ENCODE assay signal across 1 cellular context in genomic region chr12:69354561-69355187, GRCh38.
A peak's percentile ranks its signal among the peaks of the same experiment; 100 is the strongest.
TF ChIP-seq lines count a peak whose summit lies in the region.

No MANE protein-coding gene starts in this region.

TF ChIP-seq in HepG2, 621 proteins besides CTCF, POLR2A, EP300 and RAD21 (continued from another document and continues in another):
- TF ChIP-seq ARID5B (CRISPR knock-in tag; IDR thresholded peaks at IDR 0.05) (peak; percentile 57; the same call in 1 of the 2 replicates), BRCA1 (CRISPR knock-in tag; IDR thresholded peaks at IDR 0.05) (no peak), HMG20B (CRISPR knock-in tag; conservative IDR thresholded peaks at IDR 0.05) (peak; percentile 50; the same call in 1 of the 2 replicates), HNF1A (IDR thresholded peaks at IDR 0.05; ENCODE audit: low read depth) (no peak; the same call in 1 of the 2 replicates), HNF1A (CRISPR knock-in tag; IDR thresholded peaks at IDR 0.05; ENCODE audit: borderline replicate concordance) (no peak; the same call in 1 of the 2 replicates), SETDB1 (CRISPR knock-in tag; IDR thresholded peaks at IDR 0.05; ENCODE audit: borderline replicate concordance) (no peak), ZNF577 (CRISPR knock-in tag; IDR thresholded peaks at IDR 0.05; ENCODE audit: borderline replicate concordance, low read depth) (no peak), TOE1 (CRISPR knock-in tag; IDR thresholded peaks at IDR 0.05) (0 out of 2 replicates have a peak, but pooled peaks have one; percentile 48), E2F5 (CRISPR knock-in tag; conservative IDR thresholded peaks at IDR 0.05) (no peak), MTERF4 (CRISPR knock-in tag; IDR thresholded peaks at IDR 0.05) (0 out of 2 replicates have a peak, but pooled peaks have one; percentile 72), ARID4A (CRISPR knock-in tag; IDR thresholded peaks at IDR 0.05; ENCODE audit: borderline replicate concordance) (no peak), PRDM10 (CRISPR knock-in tag; IDR thresholded peaks at IDR 0.05; ENCODE audit: low read depth) (no peak; the same call in 1 of the 2 replicates), ZNF263 (CRISPR knock-in tag; IDR thresholded peaks at IDR 0.05) (peak; percentile 57; the same call in 1 of the 2 replicates), TRIM22 (IDR thresholded peaks at IDR 0.05) (no peak), ZNF451 (CRISPR knock-in tag; IDR thresholded peaks at IDR 0.05) (no peak), FIP1L1 (IDR thresholded peaks at IDR 0.05; ENCODE audit: borderline replicate concordance, insufficient read depth, low read depth, low read length) (no peak; the same call in 1 of the 2 replicates), SMYD3 (CRISPR knock-in tag; IDR thresholded peaks at IDR 0.05) (peak; percentile 98), ZFP36 (IDR thresholded peaks at IDR 0.05; ENCODE audit: borderline replicate concordance, low read depth, low read length, partially characterized antibody) (no peak), ZNF678 (CRISPR knock-in tag; IDR thresholded peaks at IDR 0.05) (no peak), IKZF4 (CRISPR knock-in tag; IDR thresholded peaks at IDR 0.05; ENCODE audit: borderline replicate concordance, low read depth, not compliant biosample characterization) (no peak), TBL1XR1 (IDR thresholded peaks at IDR 0.05; ENCODE audit: borderline replicate concordance, low read length, partially characterized antibody) (no peak), HOMEZ (CRISPR knock-in tag; IDR thresholded peaks at IDR 0.05; ENCODE audit: low read depth) (no peak), SP140L (CRISPR knock-in tag; IDR thresholded peaks at IDR 0.05; ENCODE audit: borderline replicate concordance) (0 out of 2 replicates have a peak, but pooled peaks have one; percentile 36), ZNF275 (CRISPR knock-in tag; IDR thresholded peaks at IDR 0.05; ENCODE audit: borderline replicate concordance) (peak; percentile 82; the same call in 1 of the 2 replicates), ZFP90 (CRISPR knock-in tag; IDR thresholded peaks at IDR 0.05; ENCODE audit: borderline replicate concordance) (peak; percentile 93), ZFP1 (CRISPR knock-in tag; IDR thresholded peaks at IDR 0.05) (peak; percentile 21; the same call in 1 of the 2 replicates), HNF4G (IDR thresholded peaks at IDR 0.05; ENCODE audit: borderline replicate concordance, low read depth, low read length) (no peak), HNF4G (CRISPR knock-in tag; IDR thresholded peaks at IDR 0.05; ENCODE audit: borderline replicate concordance, low read depth) (no peak), ZNF746 (CRISPR knock-in tag; IDR thresholded peaks at IDR 0.05) (peak; percentile 30; the same call in 1 of the 2 replicates), ZNF431 (CRISPR knock-in tag; IDR thresholded peaks at IDR 0.05; ENCODE audit: borderline replicate concordance, low read depth) (no peak), EED (CRISPR knock-in tag; IDR thresholded peaks at IDR 0.05) (no peak), ZNF546 (CRISPR knock-in tag; conservative IDR thresholded peaks at IDR 0.05) (0 out of 2 replicates have a peak, but pooled peaks have one; percentile 24)
